ENCODE assay signal across 27 cellular contexts in the genomic region with DNA sequence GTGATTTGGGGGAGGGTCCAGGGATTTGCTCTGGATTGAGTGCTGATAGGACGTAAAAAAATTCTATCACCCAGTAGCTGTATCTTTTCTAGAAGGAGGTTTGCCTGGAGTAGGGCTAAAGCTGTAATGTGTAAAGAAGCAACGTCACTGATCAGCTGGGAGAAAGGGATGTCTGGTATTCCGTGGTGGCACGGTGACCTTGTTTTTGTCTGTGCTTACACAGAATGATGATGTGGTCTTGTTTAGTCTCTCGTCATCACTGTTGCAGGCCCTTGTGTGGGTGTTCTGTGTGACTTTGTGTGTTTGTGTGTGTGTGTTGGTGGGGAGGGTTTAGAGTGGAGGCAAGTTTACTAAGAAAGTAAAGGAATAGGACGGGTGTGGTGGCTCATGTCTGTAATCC. TPM values are rescaled to one million over a fixed set of nuclear protein-coding genes. Genes with fewer than 3 reads are reported as not detected.
DNase-seq lines count a peak whose midpoint lies in the region; ATAC-seq lines count a peak whose summit lies in the region.
"Had no signal": no experiment of that assay in that cellular context is flagged by ENCODE, and none has a peak within 500 bp of the region (broad histone marks: within the 10 kb centered on the region; RNA-seq: fewer than 3 reads in every experiment).

No MANE protein-coding gene starts in this region.

- ATAC-seq in stimulated activated memory B cell treated with anti-CD40 and anti-IgM and Interleukin-4, amounts not matched to agents 10 μg/mL and 1 μg/mL and 100 μg/mL, for 72 hours: no peak
- no peak for ATAC-seq in HG03520 (IDR thresholded peaks at IDR 0.05; ENCODE audit: unreplicated experiment)
- ATAC-seq: HCT116, Right ventricle myocardium inferior, SK-N-SH treated with all-trans-retinoic acid at 6 μM for 48 hours had no signal

- H3K4me3 Mint-ChIP-seq in activated T-cell treated with anti-CD3 and anti-CD28 coated beads, Interleukin-2, amount 50 U/mL, for 24 hours: no peak overlapping the region
- H3K4me3 Mint-ChIP-seq in activated T-helper 1 cell treated with anti-CD3 and anti-CD28 coated beads, Interleukin-12 subunit alpha, Interleukin-12 subunit beta, Interleukin-2, Interleukin-4 antibody, amounts not matched to agents 30 ng/mL and 10 ng/mL and 1 ng/mL, durations not matched to agents 14 hours and 24 hours and 36 hours: no peak overlapping the region
- H3K4me3 Mint-ChIP-seq in dendritic cell treated with granulocyte-macrophage colony-stimulating factor and Interleukin-4, amounts not matched to agents 40 ng/mL and 50 ng/mL, for 4 days: no peak overlapping the region
- no peak overlapping the region for H3K4me3 Mint-ChIP-seq in stimulated activated memory B cell treated with anti-CD40 and anti-IgM and Interleukin-4, amounts not matched to agents 10 μg/mL and 1 μg/mL and 100 μg/mL, for 72 hours
- H3K4me3 Mint-ChIP-seq: CD14-positive monocyte had no signal

- peaks cover 33% of the 10 kb centered on the region for H3K4me1 Mint-ChIP-seq in activated T-cell treated with anti-CD3 and anti-CD28 coated beads, Interleukin-2, amount 50 U/mL, for 24 hours (ENCODE audit: low read depth)
- peaks cover 20% of the 10 kb centered on the region for H3K4me1 Mint-ChIP-seq in activated T-helper 1 cell treated with anti-CD3 and anti-CD28 coated beads, Interleukin-12 subunit alpha, Interleukin-12 subunit beta, Interleukin-2, Interleukin-4 antibody, amounts not matched to agents 30 ng/mL and 10 ng/mL and 1 ng/mL, durations not matched to agents 14 hours and 24 hours and 36 hours (ENCODE audit: low read depth)
- H3K4me1 Mint-ChIP-seq in dendritic cell treated with granulocyte-macrophage colony-stimulating factor and Interleukin-4, amounts not matched to agents 40 ng/mL and 50 ng/mL, for 4 days (ENCODE audit: low read depth): peaks cover 53% of the 10 kb centered on the region
- peaks cover 61% of the 10 kb centered on the region for H3K4me1 Mint-ChIP-seq in stimulated activated memory B cell treated with anti-CD40 and anti-IgM and Interleukin-4, amounts not matched to agents 10 μg/mL and 1 μg/mL and 100 μg/mL, for 72 hours

- intact Hi-C loops in activated T-helper 1 cell treated with anti-CD3 and anti-CD28 coated beads, Interleukin-12 subunit alpha, Interleukin-12 subunit beta, Interleukin-2, Interleukin-4 antibody, amounts not matched to agents 30 ng/mL and 10 ng/mL and 1 ng/mL, durations not matched to agents 14 hours and 24 hours and 36 hours (cut with micrococcal nuclease): no loop called here
- intact Hi-C loops in dendritic cell treated with granulocyte-macrophage colony-stimulating factor and Interleukin-4, amounts not matched to agents 40 ng/mL and 50 ng/mL, for 4 days (cut with micrococcal nuclease): no loop called here

- no peaks in the 10 kb centered on the region for H3K9me3 Mint-ChIP-seq in activated T-cell treated with anti-CD3 and anti-CD28 coated beads, Interleukin-2, amount 50 U/mL, for 24 hours
- no peaks in the 10 kb centered on the region for H3K9me3 Mint-ChIP-seq in activated T-helper 1 cell treated with anti-CD3 and anti-CD28 coated beads, Interleukin-12 subunit alpha, Interleukin-12 subunit beta, Interleukin-2, Interleukin-4 antibody, amounts not matched to agents 30 ng/mL and 10 ng/mL and 1 ng/mL, durations not matched to agents 14 hours and 24 hours and 36 hours
- no peaks in the 10 kb centered on the region for H3K9me3 Mint-ChIP-seq in dendritic cell treated with granulocyte-macrophage colony-stimulating factor and Interleukin-4, amounts not matched to agents 40 ng/mL and 50 ng/mL, for 4 days
- no peaks in the 10 kb centered on the region for H3K9me3 Mint-ChIP-seq in stimulated activated memory B cell treated with anti-CD40 and anti-IgM and Interleukin-4, amounts not matched to agents 10 μg/mL and 1 μg/mL and 100 μg/mL, for 72 hours
- H3K9me3 Mint-ChIP-seq: CD14-positive monocyte; CD8-positive, alpha-beta memory T cell had no signal

- peak overlapping the region; percentile 68 for H3K27ac Mint-ChIP-seq in activated T-cell treated with anti-CD3 and anti-CD28 coated beads, Interleukin-2, amount 50 U/mL, for 24 hours
- H3K27ac Mint-ChIP-seq in activated T-helper 1 cell treated with anti-CD3 and anti-CD28 coated beads, Interleukin-12 subunit alpha, Interleukin-12 subunit beta, Interleukin-2, Interleukin-4 antibody, amounts not matched to agents 30 ng/mL and 10 ng/mL and 1 ng/mL, durations not matched to agents 14 hours and 24 hours and 36 hours: peak overlapping the region; percentile 2
- H3K27ac Mint-ChIP-seq in dendritic cell treated with granulocyte-macrophage colony-stimulating factor and Interleukin-4, amounts not matched to agents 40 ng/mL and 50 ng/mL, for 4 days: peak overlapping the region; percentile 18
- peak overlapping the region; percentile 1 for H3K27ac Mint-ChIP-seq in stimulated activated memory B cell treated with anti-CD40 and anti-IgM and Interleukin-4, amounts not matched to agents 10 μg/mL and 1 μg/mL and 100 μg/mL, for 72 hours

- no peaks in the 10 kb centered on the region for H3K36me3 Mint-ChIP-seq in activated T-cell treated with anti-CD3 and anti-CD28 coated beads, Interleukin-2, amount 50 U/mL, for 24 hours (ENCODE audit: low read depth)
- H3K36me3 Mint-ChIP-seq in activated T-helper 1 cell treated with anti-CD3 and anti-CD28 coated beads, Interleukin-12 subunit alpha, Interleukin-12 subunit beta, Interleukin-2, Interleukin-4 antibody, amounts not matched to agents 30 ng/mL and 10 ng/mL and 1 ng/mL, durations not matched to agents 14 hours and 24 hours and 36 hours (ENCODE audit: low read depth): no peaks in the 10 kb centered on the region
- no peaks in the 10 kb centered on the region for H3K36me3 Mint-ChIP-seq in dendritic cell treated with granulocyte-macrophage colony-stimulating factor and Interleukin-4, amounts not matched to agents 40 ng/mL and 50 ng/mL, for 4 days (ENCODE audit: low read depth)
- no peaks in the 10 kb centered on the region for H3K36me3 Mint-ChIP-seq in stimulated activated memory B cell treated with anti-CD40 and anti-IgM and Interleukin-4, amounts not matched to agents 10 μg/mL and 1 μg/mL and 100 μg/mL, for 72 hours
- H3K36me3 Mint-ChIP-seq: CD14-positive monocyte; CD8-positive, alpha-beta memory T cell had no signal

- no peaks in the 10 kb centered on the region for H3K27me3 Mint-ChIP-seq in activated T-cell treated with anti-CD3 and anti-CD28 coated beads, Interleukin-2, amount 50 U/mL, for 24 hours
- H3K27me3 Mint-ChIP-seq in activated T-helper 1 cell treated with anti-CD3 and anti-CD28 coated beads, Interleukin-12 subunit alpha, Interleukin-12 subunit beta, Interleukin-2, Interleukin-4 antibody, amounts not matched to agents 30 ng/mL and 10 ng/mL and 1 ng/mL, durations not matched to agents 14 hours and 24 hours and 36 hours (ENCODE audit: insufficient read depth): peaks cover 2% of the 10 kb centered on the region
- H3K27me3 Mint-ChIP-seq in dendritic cell treated with granulocyte-macrophage colony-stimulating factor and Interleukin-4, amounts not matched to agents 40 ng/mL and 50 ng/mL, for 4 days: peaks cover 15% of the 10 kb centered on the region
- H3K27me3 Mint-ChIP-seq in stimulated activated memory B cell treated with anti-CD40 and anti-IgM and Interleukin-4, amounts not matched to agents 10 μg/mL and 1 μg/mL and 100 μg/mL, for 72 hours: no peaks in the 10 kb centered on the region
- H3K27me3 Mint-ChIP-seq: CD8-positive, alpha-beta memory T cell had no signal

- DNase-seq in activated T-cell treated with anti-CD3 and anti-CD28 coated beads, Interleukin-2, amount 50 U/mL, for 24 hours: no peak
- no peak for DNase-seq in activated T-cell treated with anti-CD3 and anti-CD28 coated beads, Interleukin-2, amount 50 U/mL, for 48 hours
- DNase-seq in activated T-helper 1 cell treated with anti-CD3 and anti-CD28 coated beads, Interleukin-12 subunit alpha, Interleukin-12 subunit beta, Interleukin-2, Interleukin-4 antibody, amounts not matched to agents 30 ng/mL and 10 ng/mL and 1 ng/mL, durations not matched to agents 14 hours and 24 hours and 36 hours (ENCODE audit: low spot score): no peak
- DNase-seq in NCI-H82 (lab: John Stamatoyannopoulos, UW) (no peak), NCI-H2227 treated with DMSO at 0.1 percent for 48 hours (lab: John Stamatoyannopoulos, UW) (no peak)
- DNase-seq: BE2C; Calu3; CD8-positive, alpha-beta memory T cell; DND-41; NCI-H1092; NCI-H1436; NCI-H187; NCI-H2081 treated with DMSO at 0.1 percent for 48 hours; NCI-H2171; NCI-H345; NCI-H524; NCI-H774; NK-92 treated with Interleukin-12 subunit alpha and Interleukin-12 subunit beta, amount 100 ng/mL, for 24 hours; PC-9; SJCRH30 had no signal

RNA-seq across cellular contexts. Expression of a gene that starts 22.5 kb away (rescaled TPM):
- 80.2 and 87.3 TPM in 2 replicates for total RNA-seq in activated T-helper 1 cell treated with anti-CD3 and anti-CD28 coated beads, Interleukin-12 subunit alpha, Interleukin-12 subunit beta, Interleukin-2, Interleukin-4 antibody, amounts not matched to agents 30 ng/mL and 10 ng/mL and 1 ng/mL, durations not matched to agents 14 hours and 24 hours and 36 hours

Comparison
In these comparisons a context has a peak if more than half of its experiments do, and no peak if none do; other contexts are left out.
1. H3K27ac Mint-ChIP-seq: peak in every context shown above with its lines; median percentile 68 in activated T-cell treated with anti-CD3 and anti-CD28 coated beads, Interleukin-2, amount 50 U/mL, for 24 hours; 18 in dendritic cell treated with granulocyte-macrophage colony-stimulating factor and Interleukin-4, amounts not matched to agents 40 ng/mL and 50 ng/mL, for 4 days; 2 in activated T-helper 1 cell treated with anti-CD3 and anti-CD28 coated beads, Interleukin-12 subunit alpha, Interleukin-12 subunit beta, Interleukin-2, Interleukin-4 antibody, amounts not matched to agents 30 ng/mL and 10 ng/mL and 1 ng/mL, durations not matched to agents 14 hours and 24 hours and 36 hours; 1 in stimulated activated memory B cell treated with anti-CD40 and anti-IgM and Interleukin-4, amounts not matched to agents 10 μg/mL and 1 μg/mL and 100 μg/mL, for 72 hours.